Comparison of ENCODE assay signal across 8 cellular contexts in genomic region chr12:54701940-54702592, GRCh38. TPM values are rescaled to one million over a fixed set of nuclear protein-coding genes. Genes with fewer than 3 reads are reported as not detected.
DNase-seq lines count a peak whose midpoint lies in the region; ATAC-seq and TF ChIP-seq lines count a peak whose summit lies in the region.

No MANE protein-coding gene starts in this region.

- no peaks in the 10 kb centered on the region for H3F3A ChIP-seq in PC-3 (ENCODE audit: low read length, unreplicated experiment)

- no peak overlapping the region for H2AFZ ChIP-seq in PC-3 (ENCODE audit: low read length)

- peak; percentile 83 for TF ChIP-seq CTCF in 22Rv1 (IDR thresholded peaks at IDR 0.05)
- peak; percentile 70 for TF ChIP-seq CTCF in PC-3 (conservative IDR thresholded peaks at IDR 0.05; ENCODE audit: low read depth, low read length)
- peak; percentile 26 to 89 (median 72) for TF ChIP-seq CTCF in dorsolateral prefrontal cortex (IDR thresholded peaks at IDR 0.05 in 54 of 56, conservative IDR thresholded peaks at IDR 0.05 in 2 of 56; ENCODE audit: low read depth in 1 of 56, partially characterized antibody in 56 of 56)

- no peak overlapping the region for H3K4me3 Mint-ChIP-seq in naive thymus-derived CD4-positive, alpha-beta T cell

- H3K9me3 ChIP-seq in PC-3 (ENCODE audit: low read length), result no peaks in the 10 kb centered on the region
- H3K9me3 ChIP-seq in naive thymus-derived CD4-positive, alpha-beta T cell (ENCODE audit: control insufficient read depth in 2 of 3, low read length in 3 of 3), result no peaks in the 10 kb centered on the region

- no TSS peak for BruUV-seq in PC-3 (replicated peaks; lab: Mats Ljungman, UMichigan)

- no peaks in the 10 kb centered on the region for H3K9me3 Mint-ChIP-seq in naive thymus-derived CD4-positive, alpha-beta T cell

- H3K79me2 ChIP-seq in PC-3 (ENCODE audit: low read length), result no peaks in the 10 kb centered on the region

- H3K36me3 Mint-ChIP-seq in naive thymus-derived CD4-positive, alpha-beta T cell, result no peaks in the 10 kb centered on the region

- DNase-seq in GM03348 (ENCODE audit: low spot score), result peak; percentile 58
- DNase-seq in HS-5 (ENCODE audit: low read depth), result peak; percentile 15
- DNase-seq in PC-3, result peak; percentile 61
- no peak for DNase-seq in dorsolateral prefrontal cortex
- DNase-seq in naive thymus-derived CD4-positive, alpha-beta T cell, result peak in 7 of 9 donors; percentile 16 to 67 (median 56)
- no peak for DNase-seq in left colon

- no peaks in the 10 kb centered on the region for H4K20me1 ChIP-seq in PC-3 (ENCODE audit: low read length)

- no peaks in the 10 kb centered on the region for H3K4me1 ChIP-seq in PC-3 (ENCODE audit: insufficient read depth, low read length)
- no peaks in the 10 kb centered on the region for H3K4me1 ChIP-seq in naive thymus-derived CD4-positive, alpha-beta T cell (ENCODE audit: control insufficient read depth in 2 of 2, insufficient read depth in 2 of 2, low read length in 2 of 2)

- H3K4me3 ChIP-seq in PC-3 (ENCODE audit: low read length) (no peak overlapping the region), dorsolateral prefrontal cortex (no peak overlapping the region)
- no peak overlapping the region for H3K4me3 ChIP-seq in naive thymus-derived CD4-positive, alpha-beta T cell (ENCODE audit: low read length)

- H3K4me1 Mint-ChIP-seq in naive thymus-derived CD4-positive, alpha-beta T cell, result no peaks in the 10 kb centered on the region

- ATAC-seq in PC-3, result peak; percentile 75
- peak; percentile 81 for ATAC-seq in naive thymus-derived CD4-positive, alpha-beta T cell
- ATAC-seq in left colon, result no peak
- no peak for ATAC-seq in HG02870 (IDR thresholded peaks at IDR 0.05; ENCODE audit: unreplicated experiment)

- no peak overlapping the region for H3K27ac Mint-ChIP-seq in naive thymus-derived CD4-positive, alpha-beta T cell

- no peaks in the 10 kb centered on the region for H3K9me2 ChIP-seq in PC-3 (replicated peaks; ENCODE audit: low read length)

- H3K27me3 ChIP-seq in PC-3 (ENCODE audit: low read length), result peaks cover 65% of the 10 kb centered on the region
- no peaks in the 10 kb centered on the region for H3K27me3 ChIP-seq in dorsolateral prefrontal cortex
- H3K27me3 ChIP-seq in naive thymus-derived CD4-positive, alpha-beta T cell (ENCODE audit: control insufficient read depth in 2 of 2, insufficient read depth in 2 of 2, low read length in 2 of 2), result no peaks in the 10 kb centered on the region

- peaks cover 0 to 27% (median 6%) of the 10 kb centered on the region in 5 donors for H3K27me3 Mint-ChIP-seq in naive thymus-derived CD4-positive, alpha-beta T cell

- no peak overlapping the region for H3K4me2 ChIP-seq in PC-3 (ENCODE audit: low read length)

- H3K27ac ChIP-seq in 22Rv1 (no peak overlapping the region), PC-3 (ENCODE audit: low read length) (no peak overlapping the region), dorsolateral prefrontal cortex (no peak overlapping the region)
- no peak overlapping the region for H3K27ac ChIP-seq in naive thymus-derived CD4-positive, alpha-beta T cell (ENCODE audit: low read depth, low read length)

- H3K36me3 ChIP-seq in PC-3 (ENCODE audit: low read depth, low read length), result no peaks in the 10 kb centered on the region
- no peaks in the 10 kb centered on the region for H3K36me3 ChIP-seq in naive thymus-derived CD4-positive, alpha-beta T cell (ENCODE audit: control insufficient read depth in 2 of 3, insufficient read depth in 3 of 3, low read length in 3 of 3)

- intact Hi-C loops in PC-3 (cut with micrococcal nuclease) (loop anchor here (1.0 to 2.0 kb wide), 3 partner anchors 256 to 441 kb away; no protein-coding TSS in a partner anchor), dorsolateral prefrontal cortex (cut with DNase I) (loop anchor here in 1 of 2 donors (1.0 to 5.0 kb wide), 2 partner anchors 256 to 370 kb away; no protein-coding TSS in a partner anchor), left colon (cut with DNase I, micrococcal nuclease) (no loop called here)
- intact Hi-C loops in naive thymus-derived CD4-positive, alpha-beta T cell (cut with micrococcal nuclease), result loop anchor here (1.0 to 5.0 kb wide), 9 partner anchors 47 to 917 kb away; partner anchors contain the start of gene MUCL1 (in 2 of the 2)

- POLR2A ChIA-PET in PC-3 (lab: Charles Lee; ENCODE audit: unreplicated experiment), result interaction anchor here (0.6 kb wide), 1 partner anchor 10 kb away, joined by 4 read pairs; no protein-coding TSS in a partner anchor
- POLR2A ChIA-PET in naive thymus-derived CD4-positive, alpha-beta T cell (lab: Charles Lee), result no interaction called here

- no peak overlapping the region for H3K9ac ChIP-seq in PC-3 (ENCODE audit: low read length)

- CTCF ChIA-PET in PC-3 (lab: Charles Lee), result interaction anchor here (0.6 to 1.7 kb wide), 4 partner anchors 12 to 370 kb away, joined by 3 to 5 read pairs (median 4); no protein-coding TSS in a partner anchor
- CTCF ChIA-PET in naive thymus-derived CD4-positive, alpha-beta T cell (lab: Charles Lee), result interaction anchor here (0.6 to 3.8 kb wide), 29 partner anchors 9 to 448 kb away, joined by 3 to 75 read pairs (median 4); no protein-coding TSS in a partner anchor

RNA-seq across cellular contexts. Expression of gene DCD, which starts 53.9 kb away (rescaled TPM):
- total RNA-seq in PC-3 (2014; rRNA removed) (not detected in 2 replicates), dorsolateral prefrontal cortex (not detected), left colon (not detected)
- not detected for total RNA-seq in naive thymus-derived CD4-positive, alpha-beta T cell
- not detected for polyA plus RNA-seq in naive thymus-derived CD4-positive, alpha-beta T cell

Comparison
In these comparisons a context has a peak if more than half of its experiments do, and no peak if none do; other contexts are left out.
1. DNase-seq: peak in GM03348 (single experiment), HS-5 (single experiment), PC-3 (single experiment) and naive thymus-derived CD4-positive, alpha-beta T cell (7 of 9); none in dorsolateral prefrontal cortex (0 of 10) and left colon (0 of 2).
2. ATAC-seq: peak in PC-3 (single experiment) and naive thymus-derived CD4-positive, alpha-beta T cell (single experiment); none in left colon (single experiment) and HG02870 (single experiment).
3. intact Hi-C loops: an anchor here in PC-3 (1.0 to 2.0 kb wide) and naive thymus-derived CD4-positive, alpha-beta T cell (1.0 to 5.0 kb wide); none called in left colon.
4. Peak in every context shown above with its lines, with median percentiles within 50 percentile points of each other: CTCF ChIP-seq.